ENCODE assay signal across 8 cellular contexts in genomic region chr10:116444527-116445142, GRCh38. TPM values are rescaled to one million over a fixed set of nuclear protein-coding genes. Genes with fewer than 3 reads are reported as not detected.
A peak's percentile ranks its signal among the peaks of the same experiment; 100 is the strongest.
DNase-seq lines count a peak whose midpoint lies in the region; ATAC-seq and TF ChIP-seq lines count a peak whose summit lies in the region.

No MANE protein-coding gene starts in this region.

- no TSS peak for BruUV-seq in MCF 10A (replicated peaks; lab: Mats Ljungman, UMichigan)

- no peak overlapping the region for H3K4me2 ChIP-seq in Karpas-422 (ENCODE audit: low read depth, low read length, poor library complexity, severe bottlenecking)

- H3K4me1 ChIP-seq in breast epithelium (no peaks in the 10 kb centered on the region), Karpas-422 (ENCODE audit: low read length) (no peaks in the 10 kb centered on the region)

- CTCF ChIA-PET in MCF 10A (lab: Yijun Ruan, JAX) = interaction anchor here (0.5 to 2.2 kb wide), 14 partner anchors 9 to 713 kb away, joined by 3 to 12 read pairs (median 4); no protein-coding TSS in a partner anchor
- CTCF ChIA-PET in activated CD8-positive, alpha-beta memory T cell treated with anti-CD3 and anti-CD28 coated beads, Interleukin-2, amount 10 ng/mL, durations not matched to agents 7 days and 5 days (lab: Charles Lee) = interaction anchor here (1.0 kb wide), 1 partner anchor 11 kb away, joined by 4 read pairs; no protein-coding TSS in a partner anchor

- POLR2A ChIA-PET in MCF 10A (lab: Yijun Ruan, JAX) = interaction anchor here (0.6 to 2.6 kb wide), 3 partner anchors 10 to 23 kb away, joined by 3 to 7 read pairs (median 3); no protein-coding TSS in a partner anchor

- H3K27ac ChIP-seq in breast epithelium (no peak overlapping the region), Karpas-422 (ENCODE audit: low read length) (no peak overlapping the region)

- TF ChIP-seq CTCF in MCF 10A (IDR thresholded peaks at IDR 0.05; ENCODE audit: unreplicated experiment) (peak; percentile 69), breast epithelium (IDR thresholded peaks at IDR 0.05) (peak in 1 of 3 donors; percentile 43), brain (conservative IDR thresholded peaks at IDR 0.05) (peak; percentile 89 to 93)

- H3K4me1 Mint-ChIP-seq in MCF 10A (ENCODE audit: insufficient read depth, unreplicated experiment) (peaks cover 20% of the 10 kb centered on the region), brain (no peaks in the 10 kb centered on the region)
- H3K4me1 Mint-ChIP-seq in activated CD8-positive, alpha-beta memory T cell treated with anti-CD3 and anti-CD28 coated beads, Interleukin-2, amount 10 ng/mL, durations not matched to agents 7 days and 5 days = no peaks in the 10 kb centered on the region

- H3K4me3 ChIP-seq in breast epithelium (no peak overlapping the region), Karpas-422 (ENCODE audit: low read length) (no peak overlapping the region)

- H3K9me3 ChIP-seq in breast epithelium = no peaks in the 10 kb centered on the region
- H3K9me3 ChIP-seq in Karpas-422 (ENCODE audit: low read length) = no peaks in the 10 kb centered on the region

- ATAC-seq in GM21526 (IDR thresholded peaks at IDR 0.05; ENCODE audit: low FRiP score, unreplicated experiment) = peak; percentile 91
- no peak for ATAC-seq in activated CD8-positive, alpha-beta memory T cell treated with anti-CD3 and anti-CD28 coated beads, Interleukin-2, amount 10 ng/mL, durations not matched to agents 7 days and 5 days

- no peak overlapping the region for H2AFZ ChIP-seq in Karpas-422 (ENCODE audit: low read length)

- intact Hi-C loops in MCF 10A (cut with micrococcal nuclease) = no loop called here
- intact Hi-C loops in breast epithelium (cut with DNase I; ENCODE audit: low total_unique reads) = no loop called here

- no peak overlapping the region for H3K4me3 Mint-ChIP-seq in MCF 10A (ENCODE audit: unreplicated experiment)
- H3K4me3 Mint-ChIP-seq in brain = no peak overlapping the region
- H3K4me3 Mint-ChIP-seq in activated CD8-positive, alpha-beta memory T cell treated with anti-CD3 and anti-CD28 coated beads, Interleukin-2, amount 10 ng/mL, durations not matched to agents 7 days and 5 days = no peak overlapping the region

- no peaks in the 10 kb centered on the region for H3K9me2 ChIP-seq in Karpas-422 (replicated peaks; ENCODE audit: insufficient read depth, low read length)

- no peak for TF ChIP-seq POLR2A in breast epithelium (IDR thresholded peaks at IDR 0.05)

- H3K36me3 ChIP-seq in breast epithelium (no peaks in the 10 kb centered on the region), Karpas-422 (ENCODE audit: insufficient read depth, low read length) (no peaks in the 10 kb centered on the region)

- H3K36me3 Mint-ChIP-seq in MCF 10A (ENCODE audit: insufficient read depth, unreplicated experiment) (peaks cover 73% of the 10 kb centered on the region), brain (no peaks in the 10 kb centered on the region)
- no peaks in the 10 kb centered on the region for H3K36me3 Mint-ChIP-seq in activated CD8-positive, alpha-beta memory T cell treated with anti-CD3 and anti-CD28 coated beads, Interleukin-2, amount 10 ng/mL, durations not matched to agents 7 days and 5 days

- H3K27me3 Mint-ChIP-seq in MCF 10A (ENCODE audit: insufficient read depth, unreplicated experiment) (no peaks in the 10 kb centered on the region), brain (peaks cover 15% of the 10 kb centered on the region)
- H3K27me3 Mint-ChIP-seq in activated CD8-positive, alpha-beta memory T cell treated with anti-CD3 and anti-CD28 coated beads, Interleukin-2, amount 10 ng/mL, durations not matched to agents 7 days and 5 days = no peaks in the 10 kb centered on the region

- H3K79me2 ChIP-seq in Karpas-422 (ENCODE audit: low read length) = no peaks in the 10 kb centered on the region

- H4K20me1 ChIP-seq in Karpas-422 (ENCODE audit: insufficient read depth, low read depth, low read length) = no peaks in the 10 kb centered on the region

- no peaks in the 10 kb centered on the region for H3K27me3 ChIP-seq in breast epithelium
- no peaks in the 10 kb centered on the region for H3K27me3 ChIP-seq in Karpas-422 (ENCODE audit: low read length)

- H3K9ac ChIP-seq in Karpas-422 (ENCODE audit: low read length) = no peak overlapping the region

- peak; percentile 46 for DNase-seq in MCF 10A (ENCODE audit: unreplicated experiment)
- DNase-seq in breast epithelium (ENCODE audit: low spot score in 2 of 2) = no peak
- peak; percentile 65 for DNase-seq in Karpas-422
- peak; percentile 25 for DNase-seq in midbrain (lab: John Stamatoyannopoulos, UW)
- no peak for DNase-seq in ureter (ENCODE audit: low spot score)
- no peak for DNase-seq in activated CD8-positive, alpha-beta memory T cell treated with anti-CD3 and anti-CD28 coated beads, Interleukin-2, amount 10 ng/mL, durations not matched to agents 7 days and 5 days

- peaks cover 1% of the 10 kb centered on the region for H3K9me3 Mint-ChIP-seq in MCF 10A (ENCODE audit: unreplicated experiment)
- no peaks in the 10 kb centered on the region for H3K9me3 Mint-ChIP-seq in brain
- no peaks in the 10 kb centered on the region for H3K9me3 Mint-ChIP-seq in activated CD8-positive, alpha-beta memory T cell treated with anti-CD3 and anti-CD28 coated beads, Interleukin-2, amount 10 ng/mL, durations not matched to agents 7 days and 5 days (ENCODE audit: low read depth)

- no peak overlapping the region for H3K27ac Mint-ChIP-seq in MCF 10A (ENCODE audit: low read depth, unreplicated experiment)
- H3K27ac Mint-ChIP-seq in brain = no peak overlapping the region
- H3K27ac Mint-ChIP-seq in activated CD8-positive, alpha-beta memory T cell treated with anti-CD3 and anti-CD28 coated beads, Interleukin-2, amount 10 ng/mL, durations not matched to agents 7 days and 5 days = no peak overlapping the region

RNA-seq across cellular contexts. Expression of gene PNLIPRP3, which starts 17.0 kb away (rescaled TPM):
- total RNA-seq in MCF 10A (2022) (7.6 and 9.5 TPM in 2 replicates), breast epithelium (1 to 10 TPM in 1 of 3 donors, under 1 TPM in 2; 0.29 to 2.4 (median 0.66) TPM), ureter (not detected)
- not detected in 2 replicates for total RNA-seq in Karpas-422 (2014; rRNA removed; shearing (Covaris generic); ENCODE audit: low replicate concordance)
- polyA plus RNA-seq in brain (ENCODE audit: insufficient read depth, low read depth, low replicate concordance) = not detected
- total RNA-seq in activated CD8-positive, alpha-beta memory T cell treated with anti-CD3 and anti-CD28 coated beads, Interleukin-2, amount 10 ng/mL, durations not matched to agents 7 days and 5 days = not detected

Comparison
In these comparisons a context has a peak if more than half of its experiments do, and no peak if none do; other contexts are left out.
1. DNase-seq: peak in MCF 10A (single experiment), Karpas-422 (single experiment) and midbrain (single experiment); none in breast epithelium (0 of 2), ureter (single experiment) and activated CD8-positive, alpha-beta memory T cell treated with anti-CD3 and anti-CD28 coated beads, Interleukin-2, amount 10 ng/mL, durations not matched to agents 7 days and 5 days (single experiment).